Comparison of ENCODE assay signal across 19 cellular contexts in genomic region chr15:50840520-50840919, GRCh38.
"Had no signal": no experiment of that assay in that cellular context is flagged by ENCODE, and none has a peak within 500 bp of the region (broad histone marks: within the 10 kb centered on the region; RNA-seq: fewer than 3 reads in every experiment).

No MANE protein-coding gene starts in this region.

- H3K36me3 ChIP-seq: colonic mucosa, pancreas, sigmoid colon, spleen, suprapubic skin had no signal

- H3K36me3 Mint-ChIP-seq: activated naive CD4-positive, alpha-beta T cell treated with anti-CD3 and anti-CD28 coated beads, Interleukin-2, amount 50 U/mL, for 72 hours; type B pancreatic cell had no signal

- H3K9me3 ChIP-seq: colonic mucosa, pancreas, sigmoid colon, suprapubic skin had no signal

- H3K9me3 Mint-ChIP-seq: stimulated activated naive CD8-positive, alpha-beta T cell treated with anti-CD3 and anti-CD28 coated beads, Interleukin-15, Interleukin-2, amounts not matched to agents 100 ng/mL and 50 ng/mL, for 24 hours had no signal

- DNase-seq: activated CD8-positive, alpha-beta memory T cell treated with anti-CD3 and anti-CD28 coated beads, Interleukin-2, amount 50 U/mL, for 48 hours; activated gamma-delta T cell; activated T-cell treated with anti-CD3 and anti-CD28 coated beads, Interleukin-2, amount 50 U/mL, for 72 hours; central memory CD4-positive, alpha-beta T cell; colonic mucosa; foreskin fibroblast; islet precursor cell; midbrain; pancreas; sigmoid colon; spleen; T-helper 1 cell; T1000 had no signal

- H3K27me3 Mint-ChIP-seq: type B pancreatic cell had no signal

- ATAC-seq: activated naive CD4-positive, alpha-beta T cell treated with anti-CD3 and anti-CD28 coated beads, Interleukin-2, amount 50 U/mL, for 72 hours; activated T-cell treated with anti-CD3 and anti-CD28 coated beads, Interleukin-2, amount 50 U/mL, for 72 hours; pancreas had no signal

- H3K4me3 Mint-ChIP-seq: activated T-cell treated with anti-CD3 and anti-CD28 coated beads, Interleukin-2, amount 50 U/mL, for 72 hours; neural crest cell; stimulated activated naive CD8-positive, alpha-beta T cell treated with anti-CD3 and anti-CD28 coated beads, Interleukin-15, Interleukin-2, amounts not matched to agents 100 ng/mL and 50 ng/mL, for 24 hours; type B pancreatic cell had no signal

- H3K27ac ChIP-seq: colonic mucosa, pancreas, sigmoid colon, spleen, suprapubic skin had no signal

- H3K4me1 ChIP-seq: colonic mucosa, pancreas, sigmoid colon, spleen, suprapubic skin had no signal

- H3K4me1 Mint-ChIP-seq: neural crest cell had no signal

- H3K27me3 ChIP-seq: colonic mucosa, pancreas, sigmoid colon, spleen, suprapubic skin had no signal

- H3K27ac Mint-ChIP-seq: activated naive CD4-positive, alpha-beta T cell treated with anti-CD3 and anti-CD28 coated beads, Interleukin-2, amount 50 U/mL, for 72 hours; activated T-cell treated with anti-CD3 and anti-CD28 coated beads, Interleukin-2, amount 50 U/mL, for 72 hours; stimulated activated naive CD8-positive, alpha-beta T cell treated with anti-CD3 and anti-CD28 coated beads, Interleukin-15, Interleukin-2, amounts not matched to agents 100 ng/mL and 50 ng/mL, for 24 hours; type B pancreatic cell had no signal

- H3K4me3 ChIP-seq: colonic mucosa, lung, pancreas, sigmoid colon, spleen, suprapubic skin had no signal
